8 cellular contexts compared by ENCODE assay signal in the genomic region with DNA sequence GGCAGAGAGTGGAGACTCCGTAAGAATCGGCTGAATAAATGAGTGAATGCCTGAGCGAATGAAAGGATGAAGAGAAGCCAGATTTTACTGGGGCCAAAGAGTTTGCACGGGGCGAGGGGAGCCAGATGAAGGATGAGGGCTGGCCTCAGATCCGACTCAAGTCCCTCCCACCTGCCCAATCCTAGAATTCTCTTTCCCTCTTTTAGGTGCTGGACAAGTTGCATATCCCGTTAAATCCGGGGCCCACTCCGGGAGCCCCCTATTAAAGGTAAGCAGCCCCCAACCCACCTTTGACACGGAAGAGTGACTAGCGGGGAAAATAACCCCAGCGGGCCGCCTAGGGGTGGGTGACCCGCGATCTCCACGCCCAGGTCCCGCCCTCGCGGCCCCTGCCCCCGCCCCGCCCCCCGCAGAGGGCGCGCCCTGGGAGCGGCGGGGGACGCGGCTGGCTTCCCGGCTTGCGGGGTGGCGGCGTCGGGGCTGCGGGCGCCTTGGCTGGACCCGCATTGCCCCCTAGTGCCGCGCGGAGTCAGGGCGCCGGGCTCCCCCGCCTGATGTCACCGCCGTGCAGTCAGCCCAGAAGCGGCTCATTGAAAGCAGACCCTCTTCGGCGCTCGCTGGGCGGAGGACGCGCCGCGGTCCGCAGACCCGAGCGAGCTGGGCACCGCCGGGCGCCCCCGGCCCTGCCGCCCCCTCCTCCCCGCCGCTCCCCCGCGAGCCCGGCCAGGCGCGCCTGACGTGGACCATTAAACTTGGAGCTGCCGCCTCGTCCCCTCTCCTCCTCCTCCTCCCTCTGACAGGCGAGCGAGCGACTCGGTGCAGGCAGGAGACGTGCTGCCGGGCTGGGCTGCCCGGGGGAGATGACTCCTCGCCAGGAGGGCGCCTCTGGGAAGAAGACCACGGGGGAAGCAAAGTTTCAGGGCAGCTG. TPM values are rescaled to one million over a fixed set of nuclear protein-coding genes. Genes with fewer than 3 reads are reported as not detected.
DNase-seq lines count a peak whose midpoint lies in the region; ATAC-seq and TF ChIP-seq lines count a peak whose summit lies in the region.

TSS of gene ADRA1B (plus strand) at position 570 of the 928 bp plus-strand sequence. CDS start 424 bp downstream, outside the sequence.

- H3K27ac ChIP-seq in CD8-positive, alpha-beta T cell (ENCODE audit: low read depth, low read length): no peak within 1 kb of the TSS
- no peak within 1 kb of the TSS for H3K27ac ChIP-seq in neural progenitor cell
- H3K27ac ChIP-seq in thoracic aorta: peak within 1 kb of the TSS; percentile 89 to 93

- H3K4me3 ChIP-seq in CD8-positive, alpha-beta T cell (ENCODE audit: low read depth, low read length): no peak within 1 kb of the TSS
- H3K4me3 ChIP-seq in foreskin fibroblast (ENCODE audit: low read depth in 1 of 2, low read length in 2 of 2): peak within 1 kb of the TSS; percentile 35 to 58
- H3K4me3 ChIP-seq in neural progenitor cell: peak within 1 kb of the TSS; percentile 84
- H3K4me3 ChIP-seq in thoracic aorta: peak within 1 kb of the TSS; percentile 73

- H3K27me3 ChIP-seq in CD8-positive, alpha-beta T cell (ENCODE audit: insufficient read depth, low read length): peaks cover 7% of the 10 kb centered on the region
- peaks cover 73% of the 10 kb centered on the region for H3K27me3 ChIP-seq in neural progenitor cell
- no peaks in the 10 kb centered on the region for H3K27me3 ChIP-seq in thoracic aorta (replicated peaks; ENCODE audit: insufficient read depth)

- TF ChIP-seq CTCF in CD8-positive, alpha-beta T cell (IDR thresholded peaks at IDR 0.05): no peak
- TF ChIP-seq CTCF in foreskin fibroblast (IDR thresholded peaks at IDR 0.05; ENCODE audit: low read depth, low read length): peak; percentile 36
- peak; percentile 65 for TF ChIP-seq CTCF in neural progenitor cell (IDR thresholded peaks at IDR 0.05)
- peak; percentile 59 for TF ChIP-seq CTCF in thoracic aorta (IDR thresholded peaks at IDR 0.05)

- H4K20me1 ChIP-seq in neural progenitor cell (ENCODE audit: low read depth): no peaks in the 10 kb centered on the region

- H3K9ac ChIP-seq in neural progenitor cell: no peak within 1 kb of the TSS

- POLR2A ChIA-PET in CD8-positive, alpha-beta T cell (lab: Charles Lee): no interaction called here

- H3K4me2 ChIP-seq in neural progenitor cell: peak within 1 kb of the TSS; percentile 94

- H3F3A ChIP-seq in neural progenitor cell (ENCODE audit: low read depth): no peaks in the 10 kb centered on the region

- peak within 1 kb of the TSS; percentile 99 for H2AFZ ChIP-seq in neural progenitor cell (replicated peaks)

- H3K36me3 Mint-ChIP-seq in CD8-positive, alpha-beta T cell: no peaks in the 10 kb centered on the region
- no peaks in the 10 kb centered on the region for H3K36me3 Mint-ChIP-seq in activated T-helper 1 cell treated with anti-CD3 and anti-CD28 coated beads, Interleukin-12 subunit alpha, Interleukin-12 subunit beta, Interleukin-2, Interleukin-4 antibody, amounts not matched to agents 30 ng/mL and 10 ng/mL and 1 ng/mL, durations not matched to agents 14 hours and 24 hours and 36 hours (ENCODE audit: low read depth)
- no peaks in the 10 kb centered on the region for H3K36me3 Mint-ChIP-seq in neural progenitor cell

- H3K9me3 ChIP-seq in CD8-positive, alpha-beta T cell (ENCODE audit: low read length): no peaks in the 10 kb centered on the region
- H3K9me3 ChIP-seq in neural progenitor cell (ENCODE audit: low read depth) (no peaks in the 10 kb centered on the region), thoracic aorta (no peaks in the 10 kb centered on the region)

- no peaks in the 10 kb centered on the region for H3K79me2 ChIP-seq in neural progenitor cell (ENCODE audit: low read depth)

- CTCF ChIA-PET in CD8-positive, alpha-beta T cell (lab: Charles Lee): interaction anchor here (1.0 to 2.2 kb wide), 2 partner anchors 8 to 9 kb away, joined by 3 to 6 read pairs; no protein-coding TSS in a partner anchor

- H3K4me3 Mint-ChIP-seq in CD8-positive, alpha-beta T cell: peak within 1 kb of the TSS; percentile 51
- H3K4me3 Mint-ChIP-seq in activated T-helper 1 cell treated with anti-CD3 and anti-CD28 coated beads, Interleukin-12 subunit alpha, Interleukin-12 subunit beta, Interleukin-2, Interleukin-4 antibody, amounts not matched to agents 30 ng/mL and 10 ng/mL and 1 ng/mL, durations not matched to agents 14 hours and 24 hours and 36 hours: peak within 1 kb of the TSS; percentile 66
- H3K4me3 Mint-ChIP-seq in neural progenitor cell: peak within 1 kb of the TSS; percentile 86

- intact Hi-C loops in CD8-positive, alpha-beta T cell (cut with DNase I, micrococcal nuclease): loop anchor here (1.0 to 10.0 kb wide), 4 partner anchors 584 to 759 kb away; partner anchors contain the start of gene IL12B (in 1 of the 2)
- intact Hi-C loops in activated T-helper 1 cell treated with anti-CD3 and anti-CD28 coated beads, Interleukin-12 subunit alpha, Interleukin-12 subunit beta, Interleukin-2, Interleukin-4 antibody, amounts not matched to agents 30 ng/mL and 10 ng/mL and 1 ng/mL, durations not matched to agents 14 hours and 24 hours and 36 hours (cut with micrococcal nuclease): loop anchor here (1.0 to 10.0 kb wide), 3 partner anchors 472 to 761 kb away; no protein-coding TSS in a partner anchor

- no peak within 1 kb of the TSS for H3K27ac Mint-ChIP-seq in CD8-positive, alpha-beta T cell
- H3K27ac Mint-ChIP-seq in activated T-helper 1 cell treated with anti-CD3 and anti-CD28 coated beads, Interleukin-12 subunit alpha, Interleukin-12 subunit beta, Interleukin-2, Interleukin-4 antibody, amounts not matched to agents 30 ng/mL and 10 ng/mL and 1 ng/mL, durations not matched to agents 14 hours and 24 hours and 36 hours: no peak within 1 kb of the TSS
- H3K27ac Mint-ChIP-seq in neural progenitor cell: peak within 1 kb of the TSS; percentile 74

- H3K36me3 ChIP-seq in CD8-positive, alpha-beta T cell (ENCODE audit: insufficient read depth, low read length): no peaks in the 10 kb centered on the region
- no peaks in the 10 kb centered on the region for H3K36me3 ChIP-seq in neural progenitor cell
- H3K36me3 ChIP-seq in thoracic aorta: no peaks in the 10 kb centered on the region

- H3K4me1 ChIP-seq in CD8-positive, alpha-beta T cell (ENCODE audit: insufficient read depth, low read length): peaks cover 5% of the 10 kb centered on the region
- no peaks in the 10 kb centered on the region for H3K4me1 ChIP-seq in neural progenitor cell
- peaks cover 25 to 71% of the 10 kb centered on the region in 2 donors for H3K4me1 ChIP-seq in thoracic aorta (ENCODE audit: control insufficient read depth in 1 of 2, low read depth in 2 of 2)

- H3K4me1 Mint-ChIP-seq in CD8-positive, alpha-beta T cell (ENCODE audit: low read depth): peaks cover 14% of the 10 kb centered on the region
- peaks cover 11% of the 10 kb centered on the region for H3K4me1 Mint-ChIP-seq in activated T-helper 1 cell treated with anti-CD3 and anti-CD28 coated beads, Interleukin-12 subunit alpha, Interleukin-12 subunit beta, Interleukin-2, Interleukin-4 antibody, amounts not matched to agents 30 ng/mL and 10 ng/mL and 1 ng/mL, durations not matched to agents 14 hours and 24 hours and 36 hours (ENCODE audit: low read depth)
- peaks cover 20% of the 10 kb centered on the region for H3K4me1 Mint-ChIP-seq in neural progenitor cell

- H3K27me3 Mint-ChIP-seq in CD8-positive, alpha-beta T cell (ENCODE audit: low read depth): peaks cover 59% of the 10 kb centered on the region
- H3K27me3 Mint-ChIP-seq in activated T-helper 1 cell treated with anti-CD3 and anti-CD28 coated beads, Interleukin-12 subunit alpha, Interleukin-12 subunit beta, Interleukin-2, Interleukin-4 antibody, amounts not matched to agents 30 ng/mL and 10 ng/mL and 1 ng/mL, durations not matched to agents 14 hours and 24 hours and 36 hours (ENCODE audit: insufficient read depth): peaks cover 45% of the 10 kb centered on the region
- peaks cover 22% of the 10 kb centered on the region for H3K27me3 Mint-ChIP-seq in neural progenitor cell (ENCODE audit: insufficient read depth, low read depth)

- H3K9me3 Mint-ChIP-seq in CD8-positive, alpha-beta T cell: no peaks in the 10 kb centered on the region
- no peaks in the 10 kb centered on the region for H3K9me3 Mint-ChIP-seq in activated T-helper 1 cell treated with anti-CD3 and anti-CD28 coated beads, Interleukin-12 subunit alpha, Interleukin-12 subunit beta, Interleukin-2, Interleukin-4 antibody, amounts not matched to agents 30 ng/mL and 10 ng/mL and 1 ng/mL, durations not matched to agents 14 hours and 24 hours and 36 hours
- no peaks in the 10 kb centered on the region for H3K9me3 Mint-ChIP-seq in neural progenitor cell

- DNase-seq in CD8-positive, alpha-beta T cell: peak in 6 of 7 experiments; percentile 14 to 59 (median 28)
- DNase-seq in NCI-H748 (lab: John Stamatoyannopoulos, UW; ENCODE audit: unreplicated experiment) (peak; percentile 80), foreskin fibroblast (peak in 1 of 2 donors; percentile 89), neural progenitor cell (ENCODE audit: low spot score) (peak; percentile 92), thoracic aorta (ENCODE audit: low spot score) (no peak), MV-4-11 (lab: John Stamatoyannopoulos, UW) (no peak)
- peak; percentile 9 for DNase-seq in activated T-helper 1 cell treated with anti-CD3 and anti-CD28 coated beads, Interleukin-12 subunit alpha, Interleukin-12 subunit beta, Interleukin-2, Interleukin-4 antibody, amounts not matched to agents 30 ng/mL and 10 ng/mL and 1 ng/mL, durations not matched to agents 14 hours and 24 hours and 36 hours (ENCODE audit: low spot score)

- peak; percentile 69 for ATAC-seq in CD8-positive, alpha-beta T cell
- ATAC-seq in GM21786 (IDR thresholded peaks at IDR 0.05; ENCODE audit: unreplicated experiment): peak; percentile 60
- ATAC-seq in thoracic aorta (ENCODE audit: insufficient number of reproducible peaks, low FRiP score, low read depth): peak; percentile 46

RNA-seq across cellular contexts. Expression of gene ADRA1B, which starts in this region (rescaled TPM):
- not detected for total RNA-seq in CD8-positive, alpha-beta T cell
- total RNA-seq in activated T-helper 1 cell treated with anti-CD3 and anti-CD28 coated beads, Interleukin-12 subunit alpha, Interleukin-12 subunit beta, Interleukin-2, Interleukin-4 antibody, amounts not matched to agents 30 ng/mL and 10 ng/mL and 1 ng/mL, durations not matched to agents 14 hours and 24 hours and 36 hours: not detected in 2 replicates
- total RNA-seq in neural progenitor cell (ENCODE audit: low replicate concordance) (0.59 TPM in 1 of 2 replicates, not detected in the other), thoracic aorta (10 to 100 TPM; 14.8 to 53.3 TPM)

Comparison
In these comparisons a context has a peak if more than half of its experiments do, and no peak if none do; other contexts are left out.
1. Peak in DNase-seq and ATAC-seq in CD8-positive, alpha-beta T cell; RNA of the gene not detected or under 1 TPM.
2. Peak in DNase-seq in activated T-helper 1 cell treated with anti-CD3 and anti-CD28 coated beads, Interleukin-12 subunit alpha, Interleukin-12 subunit beta, Interleukin-2, Interleukin-4 antibody, amounts not matched to agents 30 ng/mL and 10 ng/mL and 1 ng/mL, durations not matched to agents 14 hours and 24 hours and 36 hours; RNA of the gene not detected or under 1 TPM.
3. Peak in DNase-seq, H3K4me3 ChIP-seq and H3K4me2 ChIP-seq in neural progenitor cell; RNA of the gene not detected or under 1 TPM.
4. H3K27ac ChIP-seq: peak in thoracic aorta (2 of 2); none in CD8-positive, alpha-beta T cell (single experiment) and neural progenitor cell (single experiment).
5. Peak in every context shown above with its lines, with median percentiles within 50 percentile points of each other: ATAC-seq and H3K4me3 Mint-ChIP-seq.